15 cellular contexts compared by ENCODE assay signal in the genomic region with DNA sequence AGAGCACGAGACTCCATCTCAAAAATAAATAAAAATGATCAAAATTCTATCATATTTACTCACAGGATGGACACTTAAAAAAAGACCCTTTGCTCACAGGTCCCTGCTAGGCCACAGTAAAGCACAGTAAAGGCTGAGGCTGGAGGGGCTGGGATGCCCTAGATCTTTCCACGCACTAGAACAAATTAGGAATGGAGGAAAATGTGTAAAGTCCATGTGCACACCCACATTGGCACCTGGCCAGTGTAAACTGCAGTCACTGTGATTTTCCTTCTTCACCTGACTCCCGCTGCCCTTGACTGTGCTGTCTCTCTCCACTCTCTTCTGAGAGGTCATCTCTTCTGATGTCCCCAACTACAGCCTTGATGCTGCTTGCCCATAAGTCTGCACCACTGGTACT.
"Had no signal": no experiment of that assay in that cellular context is flagged by ENCODE, and none has a peak within 500 bp of the region (broad histone marks: within the 10 kb centered on the region; RNA-seq: fewer than 3 reads in every experiment).

No MANE protein-coding gene starts in this region.

- ATAC-seq: activated CD8-positive, alpha-beta memory T cell treated with anti-CD3 and anti-CD28 coated beads, Interleukin-2, amount 10 ng/mL, durations not matched to agents 7 days and 5 days; gastrocnemius medialis; heart left ventricle; naive thymus-derived CD4-positive, alpha-beta T cell; stimulated activated naive B cell treated with anti-CD40 and anti-IgM and Interleukin-4, amounts not matched to agents 10 μg/mL and 1 μg/mL and 100 μg/mL, for 72 hours had no signal

- H3K4me3 ChIP-seq: gastrocnemius medialis, heart left ventricle, suprapubic skin had no signal

- H3K36me3 ChIP-seq: gastrocnemius medialis, heart left ventricle, suprapubic skin had no signal

- H3K9me3 ChIP-seq: gastrocnemius medialis had no signal

- DNase-seq: activated CD4-positive, alpha-beta T cell treated with anti-CD3 and anti-CD28 coated beads for 1 hour; activated CD4-positive, alpha-beta T cell treated with anti-CD3 and anti-CD28 coated beads, Interleukin-2, amount 50 U/mL, for 48 hours; activated CD8-positive, alpha-beta memory T cell treated with anti-CD3 and anti-CD28 coated beads, Interleukin-2, amount 10 ng/mL, durations not matched to agents 7 days and 5 days; activated naive CD4-positive, alpha-beta T cell treated with anti-CD3 and anti-CD28 coated beads, Interleukin-2, amount 10 ng/mL, durations not matched to agents 7 days and 5 days; activated T-cell treated with anti-CD3 and anti-CD28 coated beads, Interleukin-2, amount 50 U/mL, for 1 hour; endodermal cell; gastrocnemius medialis; heart left ventricle; naive thymus-derived CD4-positive, alpha-beta T cell; retina; stimulated activated CD4-positive, alpha-beta T cell treated with anti-CD3 and anti-CD28 coated beads, Interleukin-2, amount 100 ng/mL, for 48 hours; stimulated activated naive B cell treated with anti-CD40 and anti-IgM and Interleukin-4, amounts not matched to agents 10 μg/mL and 1 μg/mL and 100 μg/mL, for 72 hours had no signal

- H3K4me1 ChIP-seq: gastrocnemius medialis, parathyroid adenoma, suprapubic skin had no signal

- H3K27ac ChIP-seq: gastrocnemius medialis, heart left ventricle, parathyroid adenoma, suprapubic skin, VCaP had no signal

- H3K27me3 ChIP-seq: gastrocnemius medialis, heart left ventricle, suprapubic skin had no signal
